16 cellular contexts compared by ENCODE assay signal in genomic region chr12:124426594-124427550, GRCh38.
A peak's percentile ranks its signal among the peaks of the same experiment; 100 is the strongest.
DNase-seq lines count a peak whose midpoint lies in the region; ATAC-seq and TF ChIP-seq lines count a peak whose summit lies in the region.
"Had no signal": no experiment of that assay in that cellular context is flagged by ENCODE, and none has a peak within 500 bp of the region (broad histone marks: within the 10 kb centered on the region; RNA-seq: fewer than 3 reads in every experiment).

No MANE protein-coding gene starts in this region.

- intact Hi-C loops in transverse colon (cut with DNase I; ENCODE audit: low total_unique reads), result no loop called here
- intact Hi-C loops in lower leg skin (cut with DNase I; ENCODE audit: low total_unique reads), result no loop called here

- peaks cover 59% of the 10 kb centered on the region for H3K4me1 ChIP-seq in mesenchymal stem cell (ENCODE audit: control insufficient read depth, insufficient read depth, low read depth, low read length)
- H3K4me1 ChIP-seq in transverse colon, result peaks cover 36 to 61% (median 45%) of the 10 kb centered on the region in 4 donors

- H3K4ac ChIP-seq in mesenchymal stem cell (ENCODE audit: low read depth in 1 of 2, low read length in 2 of 2), result peak overlapping the region; percentile 90 to 97

- H4K8ac ChIP-seq in mesenchymal stem cell (ENCODE audit: low read length), result peak overlapping the region; percentile 91

- H3K18ac ChIP-seq in mesenchymal stem cell (ENCODE audit: low read depth in 1 of 2, low read length in 2 of 2), result peak overlapping the region; percentile 94 to 96

- in situ Hi-C loops in transverse colon (cut with MboI; ENCODE audit: low pct_ligation_motif_present in 1 of 4, low pct_unique_long_range_greater_than_20kb in 1 of 4, low sequenced_read_pairs in 3 of 4), result no loop called here

- H3K4me1 Mint-ChIP-seq in activated naive CD4-positive, alpha-beta T cell treated with anti-CD3 and anti-CD28 coated beads, Interleukin-2, amount 10 ng/mL, durations not matched to agents 7 days and 5 days, result no peaks in the 10 kb centered on the region
- H3K4me1 Mint-ChIP-seq in brain, result peaks cover 82% of the 10 kb centered on the region

- no peaks in the 10 kb centered on the region for H3K27me3 ChIP-seq in mesenchymal stem cell (ENCODE audit: control insufficient read depth in 1 of 2, insufficient read depth in 1 of 2, low read length in 2 of 2)
- no peaks in the 10 kb centered on the region for H3K27me3 ChIP-seq in transverse colon

- H3K27ac ChIP-seq in mesenchymal stem cell (ENCODE audit: low read length, poor library complexity, severe bottlenecking) (peak overlapping the region; percentile 4), transverse colon (peak overlapping the region; percentile 72 to 98 (median 80))

- H3K14ac ChIP-seq in mesenchymal stem cell (ENCODE audit: low read length in 2 of 2), result peak overlapping the region in 1 of 2 experiments; percentile 93

- TF ChIP-seq EP300 in transverse colon (IDR thresholded peaks at IDR 0.05; ENCODE audit: low read depth), result no peak

- no peaks in the 10 kb centered on the region for H3K9me3 ChIP-seq in mesenchymal stem cell (ENCODE audit: control insufficient read depth, low read length)
- H3K9me3 ChIP-seq in transverse colon, result no peaks in the 10 kb centered on the region

- peak overlapping the region; percentile 24 for H3K27ac Mint-ChIP-seq in activated naive CD4-positive, alpha-beta T cell treated with anti-CD3 and anti-CD28 coated beads, Interleukin-2, amount 10 ng/mL, durations not matched to agents 7 days and 5 days
- H3K27ac Mint-ChIP-seq in brain, result peak overlapping the region; percentile 54 to 98 (median 89)
- H3K27ac Mint-ChIP-seq: natural killer cell treated with Interleukin-12 subunit alpha and Interleukin-12 subunit beta and Interleukin-15 and Interleukin-18, amount 100 ng/mL, for 72 hours had no signal

- peak overlapping the region; percentile 65 to 97 for H2BK12ac ChIP-seq in mesenchymal stem cell (ENCODE audit: low read length in 2 of 2)

- H3K4me3 ChIP-seq in mesenchymal stem cell (ENCODE audit: insufficient read depth in 1 of 2, low read depth in 1 of 2, low read length in 2 of 2), result no peak overlapping the region
- H3K4me3 ChIP-seq in transverse colon, result no peak overlapping the region
- no peak overlapping the region for H3K4me3 ChIP-seq in lower leg skin (ENCODE audit: low read depth, poor library complexity, severe bottlenecking)

- 68% methylated on average over 41 of the region's 41 CpGs for WGBS in mesenchymal stem cell
- WGBS in transverse colon (ENCODE audit: low coverage in 1 of 2), 2 donors, result 81 to 92% methylated on average over 6 to 38 of the region's 41 CpGs
- WGBS in lower leg skin, 2 donors, result 82 to 83% methylated on average over 39 to 41 of the region's 41 CpGs

- H3K9me3 Mint-ChIP-seq in activated naive CD4-positive, alpha-beta T cell treated with anti-CD3 and anti-CD28 coated beads, Interleukin-2, amount 10 ng/mL, durations not matched to agents 7 days and 5 days, result peaks cover 8% of the 10 kb centered on the region
- H3K9me3 Mint-ChIP-seq in brain, result no peaks in the 10 kb centered on the region
- H3K9me3 Mint-ChIP-seq: natural killer cell treated with Interleukin-12 subunit alpha and Interleukin-12 subunit beta and Interleukin-15 and Interleukin-18, amount 100 ng/mL, for 72 hours had no signal

- TF ChIP-seq CTCF in brain (conservative IDR thresholded peaks at IDR 0.05) (no peak), transverse colon (IDR thresholded peaks at IDR 0.05) (no peak), lower leg skin (IDR thresholded peaks at IDR 0.05) (no peak)

- no peak overlapping the region for H3K9ac ChIP-seq in mesenchymal stem cell (ENCODE audit: low read length)

- no peak for DNase-seq in activated naive CD4-positive, alpha-beta T cell treated with anti-CD3 and anti-CD28 coated beads, Interleukin-2, amount 10 ng/mL, durations not matched to agents 7 days and 5 days
- DNase-seq in activated naive CD4-positive, alpha-beta T cell (lab: John Stamatoyannopoulos, UW), result no peak
- DNase-seq in mesenchymal stem cell, result peak; percentile 33
- no peak for DNase-seq in transverse colon
- no peak for DNase-seq in RPMI8226
- no peak for DNase-seq in lower leg skin (ENCODE audit: low spot score in 2 of 2)
- DNase-seq: activated CD4-positive, alpha-beta T cell treated with anti-CD3 and anti-CD28 coated beads, Interleukin-2, amount 50 U/mL, for 48 hours; effector CD8-positive, alpha-beta T cell; NCI-H774; stimulated activated CD4-positive, alpha-beta T cell treated with anti-CD3 and anti-CD28 coated beads, Interleukin-1b, Interleukin-23, amount 100 ng/mL, for 48 hours; stimulated activated naive CD8-positive, alpha-beta T cell treated with anti-CD3 and anti-CD28 coated beads, Interleukin-15, Interleukin-2, amounts not matched to agents 100 U/mL and 50 U/mL, for 24 hours; SW 1271 had no signal

- no peak overlapping the region for H3K4me3 Mint-ChIP-seq in activated naive CD4-positive, alpha-beta T cell treated with anti-CD3 and anti-CD28 coated beads, Interleukin-2, amount 10 ng/mL, durations not matched to agents 7 days and 5 days
- peak overlapping the region in 1 of 5 experiments; percentile 49 for H3K4me3 Mint-ChIP-seq in brain
- H3K4me3 Mint-ChIP-seq: natural killer cell treated with Interleukin-12 subunit alpha and Interleukin-12 subunit beta and Interleukin-15 and Interleukin-18, amount 100 ng/mL, for 72 hours had no signal

- peaks cover 29% of the 10 kb centered on the region for H3K36me3 Mint-ChIP-seq in activated naive CD4-positive, alpha-beta T cell treated with anti-CD3 and anti-CD28 coated beads, Interleukin-2, amount 10 ng/mL, durations not matched to agents 7 days and 5 days
- H3K36me3 Mint-ChIP-seq in brain, result peaks cover 30% of the 10 kb centered on the region

- no peak overlapping the region for H3K4me2 ChIP-seq in mesenchymal stem cell (ENCODE audit: low read length, poor library complexity, severe bottlenecking)

- ATAC-seq in HG02938 (IDR thresholded peaks at IDR 0.05; ENCODE audit: unreplicated experiment), result no peak
- ATAC-seq: activated naive CD4-positive, alpha-beta T cell treated with anti-CD3 and anti-CD28 coated beads, Interleukin-2, amount 50 U/mL, for 72 hours; natural killer cell treated with Interleukin-12 subunit alpha and Interleukin-12 subunit beta and Interleukin-15 and Interleukin-18, amount 100 ng/mL, for 72 hours; stimulated activated naive CD8-positive, alpha-beta T cell treated with anti-CD3 and anti-CD28 coated beads, Interleukin-15, Interleukin-2, amounts not matched to agents 100 U/mL and 50 U/mL, for 24 hours had no signal

- H3K79me1 ChIP-seq in mesenchymal stem cell (replicated peaks; ENCODE audit: low read length, poor library complexity, severe bottlenecking), result peaks cover 34% of the 10 kb centered on the region

- no peak overlapping the region for H2AFZ ChIP-seq in mesenchymal stem cell (ENCODE audit: low read depth, low read length)

- no peaks in the 10 kb centered on the region for H3K27me3 Mint-ChIP-seq in activated naive CD4-positive, alpha-beta T cell treated with anti-CD3 and anti-CD28 coated beads, Interleukin-2, amount 10 ng/mL, durations not matched to agents 7 days and 5 days
- peaks cover 6% of the 10 kb centered on the region for H3K27me3 Mint-ChIP-seq in brain

- no peak for TF ChIP-seq POLR2A in transverse colon (IDR thresholded peaks at IDR 0.05)
- TF ChIP-seq POLR2A in lower leg skin (IDR thresholded peaks at IDR 0.05), result no peak

- H2AK5ac ChIP-seq in mesenchymal stem cell (ENCODE audit: low read length, severe bottlenecking), result peak overlapping the region; percentile 21

- H2BK120ac ChIP-seq in mesenchymal stem cell (ENCODE audit: low read depth, low read length), result peak overlapping the region; percentile 98

- no peak overlapping the region for H2BK5ac ChIP-seq in mesenchymal stem cell (ENCODE audit: low read depth, low read length, poor library complexity, severe bottlenecking)

- CTCF ChIA-PET in activated naive CD4-positive, alpha-beta T cell treated with anti-CD3 and anti-CD28 coated beads, Interleukin-2, amount 10 ng/mL, durations not matched to agents 7 days and 5 days (lab: Charles Lee), result no interaction called here

- H2BK15ac ChIP-seq in mesenchymal stem cell (ENCODE audit: low read depth, poor library complexity, severe bottlenecking), result peak overlapping the region; percentile 93

- H4K91ac ChIP-seq in mesenchymal stem cell (ENCODE audit: low read length), result peak overlapping the region; percentile 89

- peaks cover 49 to 82% of the 10 kb centered on the region in 2 experiments for H3K36me3 ChIP-seq in mesenchymal stem cell (ENCODE audit: control insufficient read depth in 1 of 2, insufficient read depth in 2 of 2, low read depth in 1 of 2, low read length in 2 of 2)
- H3K36me3 ChIP-seq in transverse colon, result peaks cover 0 to 11% (median 2%) of the 10 kb centered on the region in 4 donors

- H3K23ac ChIP-seq in mesenchymal stem cell (ENCODE audit: low read length in 2 of 2), result peak overlapping the region in 1 of 2 experiments; percentile 65
